11 cellular contexts compared by ENCODE assay signal in the genomic region with DNA sequence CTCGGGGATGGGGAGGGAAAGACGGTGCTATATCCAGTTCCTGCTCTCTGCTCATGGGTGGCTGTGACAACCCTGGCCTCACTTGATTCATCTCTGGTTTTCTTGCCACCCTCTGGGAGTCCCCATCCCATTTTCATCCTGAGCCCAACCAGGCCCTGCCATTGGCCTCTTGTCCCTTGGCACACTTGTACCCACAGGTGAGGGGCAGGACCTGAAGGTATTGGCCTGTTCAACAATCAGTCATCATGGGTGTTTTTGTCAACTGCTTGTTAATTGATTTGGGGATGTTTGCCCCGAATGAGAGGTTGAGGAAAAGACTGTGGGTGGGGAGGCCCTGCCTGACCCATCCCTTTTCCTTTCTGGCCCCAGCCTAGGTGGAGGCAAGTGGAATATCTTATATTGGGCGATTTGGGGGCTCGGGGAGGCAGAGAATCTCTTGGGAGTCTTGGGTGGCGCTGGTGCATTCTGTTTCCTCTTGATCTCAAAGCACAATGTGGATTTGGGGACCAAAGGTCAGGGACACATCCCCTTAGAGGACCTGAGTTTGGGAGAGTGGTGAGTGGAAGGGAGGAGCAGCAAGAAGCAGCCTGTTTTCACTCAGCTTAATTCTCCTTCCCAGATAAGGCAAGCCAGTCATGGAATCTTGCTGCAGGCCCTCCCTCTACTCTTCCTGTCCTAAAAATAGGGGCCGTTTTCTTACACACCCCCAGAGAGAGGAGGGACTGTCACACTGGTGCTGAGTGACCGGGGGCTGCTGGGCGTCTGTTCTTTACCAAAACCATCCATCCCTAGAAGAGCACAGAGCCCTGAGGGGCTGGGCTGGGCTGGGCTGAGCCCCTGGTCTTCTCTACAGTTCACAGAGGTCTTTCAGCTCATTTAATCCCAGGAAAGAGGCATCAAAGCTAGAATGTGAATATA. TPM values are rescaled to one million over a fixed set of nuclear protein-coding genes. Genes with fewer than 3 reads are reported as not detected.
A peak's percentile ranks its signal among the peaks of the same experiment; 100 is the strongest.
DNase-seq lines count a peak whose midpoint lies in the region; ATAC-seq lines count a peak whose summit lies in the region.
"Had no signal": no experiment of that assay in that cellular context is flagged by ENCODE, and none has a peak within 500 bp of the region (broad histone marks: within the 10 kb centered on the region; RNA-seq: fewer than 3 reads in every experiment).

No MANE protein-coding gene starts in this region.

- peaks cover 39% of the 10 kb centered on the region for H3K4me1 ChIP-seq in adipocyte (ENCODE audit: control insufficient read depth, insufficient read depth, low read length)
- peaks cover 7 to 55% (median 48%) of the 10 kb centered on the region in 5 donors for H3K4me1 ChIP-seq in subcutaneous abdominal adipose tissue (ENCODE audit: control insufficient read depth in 5 of 5, insufficient read depth in 5 of 5, low read length in 5 of 5)

- no peak overlapping the region for H3K4me3 ChIP-seq in adipocyte (ENCODE audit: low read length)
- H3K4me3 ChIP-seq in subcutaneous abdominal adipose tissue (ENCODE audit: low read depth in 1 of 5, low read length in 5 of 5), result no peak overlapping the region

- H3K9me3 ChIP-seq in adipocyte (ENCODE audit: control insufficient read depth, low read length) (no peaks in the 10 kb centered on the region), subcutaneous abdominal adipose tissue (ENCODE audit: control insufficient read depth in 5 of 5, low read length in 5 of 5) (no peaks in the 10 kb centered on the region)

- H3K27ac Mint-ChIP-seq in IgD-negative memory B cell (peak overlapping the region; percentile 56 to 94 (median 58)), memory B cell (peak overlapping the region; percentile 89)
- H3K27ac Mint-ChIP-seq: T-helper 1 cell treated with Interleukin-12 subunit alpha and Interleukin-12 subunit beta and Interleukin-4 antibody, amounts not matched to agents 30 μg/mL and 1 μg/mL, for 36 hours had no signal

- H3K36me3 Mint-ChIP-seq in IgD-negative memory B cell (peaks cover 5% of the 10 kb centered on the region), memory B cell (peaks cover 23% of the 10 kb centered on the region)

- peak overlapping the region; percentile 37 for H3K9ac ChIP-seq in adipocyte (ENCODE audit: low read length)
- peak overlapping the region in 1 of 5 donors; percentile 24 for H3K9ac ChIP-seq in subcutaneous abdominal adipose tissue (ENCODE audit: low read length in 5 of 5)

- DNase-seq in adipocyte (ENCODE audit: low read depth) (no peak), memory B cell (ENCODE audit: low spot score in 2 of 2) (no peak), NOMO-1 treated with DMSO at 0.1 percent for 48 hours (lab: John Stamatoyannopoulos, UW; ENCODE audit: unreplicated experiment) (no peak)
- DNase-seq: EL, NCI-H510A treated with DMSO at 0.1 percent for 48 hours had no signal

- H3K27me3 ChIP-seq in adipocyte (replicated peaks; ENCODE audit: control insufficient read depth, insufficient read depth, low read length) (no peaks in the 10 kb centered on the region), subcutaneous abdominal adipose tissue (ENCODE audit: control insufficient read depth in 5 of 5, insufficient read depth in 4 of 5, low read length in 5 of 5) (no peaks in the 10 kb centered on the region)

- H3K4me1 Mint-ChIP-seq in IgD-negative memory B cell, result peaks cover 10 to 21% (median 20%) of the 10 kb centered on the region in 3 donors
- H3K4me1 Mint-ChIP-seq in memory B cell, result peaks cover 24% of the 10 kb centered on the region

- H3K4me3 Mint-ChIP-seq in IgD-negative memory B cell (peak overlapping the region in 2 of 4 donors; percentile 25 to 65), memory B cell (no peak overlapping the region)
- H3K4me3 Mint-ChIP-seq: T-helper 1 cell treated with Interleukin-12 subunit alpha and Interleukin-12 subunit beta and Interleukin-4 antibody, amounts not matched to agents 30 μg/mL and 1 μg/mL, for 36 hours had no signal

- ATAC-seq in memory B cell (ENCODE audit: low read depth), result no peak
- no peak for ATAC-seq in HG02571 (IDR thresholded peaks at IDR 0.05; ENCODE audit: unreplicated experiment)
- ATAC-seq in HG02610 (IDR thresholded peaks at IDR 0.05; ENCODE audit: unreplicated experiment), result no peak

- H3K27me3 Mint-ChIP-seq in IgD-negative memory B cell, result no peaks in the 10 kb centered on the region
- H3K27me3 Mint-ChIP-seq in memory B cell, result no peaks in the 10 kb centered on the region

- H3K9me3 Mint-ChIP-seq in IgD-negative memory B cell (no peaks in the 10 kb centered on the region), memory B cell (no peaks in the 10 kb centered on the region)
- H3K9me3 Mint-ChIP-seq: T-helper 1 cell treated with Interleukin-12 subunit alpha and Interleukin-12 subunit beta and Interleukin-4 antibody, amounts not matched to agents 30 μg/mL and 1 μg/mL, for 36 hours had no signal

- H3K36me3 ChIP-seq in adipocyte (ENCODE audit: control insufficient read depth, insufficient read depth, low read length, severe bottlenecking) (peaks cover 51% of the 10 kb centered on the region), subcutaneous abdominal adipose tissue (ENCODE audit: control insufficient read depth in 5 of 5, insufficient read depth in 5 of 5, low read length in 5 of 5) (peaks cover 0 to 51% (median 45%) of the 10 kb centered on the region in 5 donors)

- H3K27ac ChIP-seq in subcutaneous abdominal adipose tissue (ENCODE audit: low read depth, low read length), result peak overlapping the region; percentile 54

RNA-seq across cellular contexts. Expression of a gene that starts 46.6 kb away (rescaled TPM):
- polyA plus RNA-seq in IgD-negative memory B cell, result not detected
- polyA plus RNA-seq: H1 had no signal

RNA-seq across cellular contexts. Expression of a gene that starts 50.8 kb away (rescaled TPM):
- 44.5 TPM for polyA plus RNA-seq in IgD-negative memory B cell
